In the genomic region with DNA sequence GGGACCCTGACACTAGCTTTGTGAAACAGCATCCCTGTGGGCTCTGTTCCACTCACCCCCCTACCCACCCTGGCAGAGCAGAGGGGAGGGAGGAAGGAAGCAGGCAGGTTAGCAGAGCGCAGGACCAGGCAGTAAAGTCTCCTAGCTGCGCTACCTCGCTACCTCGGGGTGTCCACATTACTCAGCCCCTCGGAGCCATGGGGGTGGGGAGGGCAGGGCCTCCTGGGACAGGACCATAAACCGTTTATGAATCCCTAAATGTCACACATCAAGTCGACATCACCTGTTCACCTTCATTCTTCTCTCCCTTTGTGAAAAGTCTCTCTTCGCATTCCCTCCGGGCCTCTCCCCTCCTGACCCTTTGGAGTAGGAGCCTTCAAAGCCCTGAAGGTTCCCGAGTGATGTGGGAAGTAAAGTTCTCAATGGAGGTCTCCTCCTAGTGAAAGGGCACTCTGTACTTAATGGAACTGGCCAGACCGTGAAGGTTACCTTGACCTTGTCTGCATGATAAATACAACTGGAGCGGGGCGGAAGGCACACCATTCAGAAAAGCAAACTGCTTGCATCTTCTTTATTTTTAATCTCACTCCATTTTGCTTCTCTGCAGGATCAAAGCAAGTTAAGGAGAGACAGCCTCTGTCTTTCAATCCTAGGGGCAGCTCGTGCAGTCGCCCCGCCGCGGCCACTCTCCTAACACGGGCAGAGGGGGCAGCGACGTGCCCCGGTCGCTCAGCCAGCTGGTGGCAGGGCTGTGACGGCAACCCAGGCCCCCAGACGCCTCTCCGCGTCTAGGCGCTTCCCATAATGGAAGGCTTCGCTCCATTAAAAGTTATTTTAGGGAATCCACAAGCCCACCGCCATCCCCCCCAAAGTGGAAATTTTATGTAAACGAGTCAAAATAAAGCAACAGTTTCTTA, we compare ENCODE assay signal across 9 cellular contexts. TPM values are rescaled to one million over a fixed set of nuclear protein-coding genes. Genes with fewer than 3 reads are reported as not detected.
DNase-seq lines count a peak whose midpoint lies in the region; ATAC-seq and TF ChIP-seq lines count a peak whose summit lies in the region.
"Had no signal": no experiment of that assay in that cellular context is flagged by ENCODE, and none has a peak within 500 bp of the region (broad histone marks: within the 10 kb centered on the region; RNA-seq: fewer than 3 reads in every experiment).

No MANE protein-coding gene starts in this region.

- no peaks in the 10 kb centered on the region for H3K36me3 ChIP-seq in rectal smooth muscle tissue (ENCODE audit: control insufficient read depth, insufficient read depth, low read length)
- H3K36me3 ChIP-seq: neutrophil had no signal

- H3K4me1 ChIP-seq in rectal smooth muscle tissue (ENCODE audit: control insufficient read depth, insufficient read depth, low read length) = no peaks in the 10 kb centered on the region

- peaks cover 2% of the 10 kb centered on the region for H3K27me3 ChIP-seq in rectal smooth muscle tissue (ENCODE audit: control insufficient read depth, insufficient read depth, low read length)

- peak; percentile 70 for ATAC-seq in Right ventricle myocardium superior (ENCODE audit: poor library complexity)
- ATAC-seq in HG02852 (IDR thresholded peaks at IDR 0.05; ENCODE audit: unreplicated experiment) = no peak
- ATAC-seq in HG03432 (IDR thresholded peaks at IDR 0.05; ENCODE audit: unreplicated experiment) = no peak

- no peak overlapping the region for H3K9ac ChIP-seq in rectal smooth muscle tissue (ENCODE audit: low read length)

- peak overlapping the region; percentile 80 for H3K27ac ChIP-seq in VCaP
- peak overlapping the region; percentile 60 for H3K27ac ChIP-seq in rectal smooth muscle tissue (ENCODE audit: low read depth, low read length)
- H3K27ac ChIP-seq: neutrophil had no signal

- H3K4me3 ChIP-seq in GM12865 (ENCODE audit: low read depth, low read length) = peak overlapping the region; percentile 69; the same call in 1 of the 2 replicates
- H3K4me3 ChIP-seq in rectal smooth muscle tissue (ENCODE audit: low read length) = peak overlapping the region; percentile 63

- TF ChIP-seq CTCF in GM12865 (IDR thresholded peaks at IDR 0.05; ENCODE audit: insufficient read depth, low read depth, low read length, missing control alignments) = no peak
- TF ChIP-seq CTCF in VCaP (conservative IDR thresholded peaks at IDR 0.05) = peak; percentile 24

- DNase-seq in GM12865 (ENCODE audit: low read depth) = no peak
- peak; percentile 65 for DNase-seq in Right ventricle myocardium superior
- no peak for DNase-seq in NOMO-1 treated with dmso at 0.1 percent for 144 hours (lab: John Stamatoyannopoulos, UW; ENCODE audit: unreplicated experiment)
- no peak for DNase-seq in effector CD4-positive, alpha-beta T cell

- intact Hi-C loops in Right ventricle myocardium superior (cut with DNase I) = no loop called here

RNA-seq across cellular contexts. Expression of gene SMAD7, which starts 23.8 kb away (rescaled TPM):
- total RNA-seq in Right ventricle myocardium superior = 14.0 TPM
